ENCODE assay signal across 22 cellular contexts in genomic region chr11:116482716-116483115, GRCh38.
DNase-seq lines count a peak whose midpoint lies in the region; ATAC-seq and TF ChIP-seq lines count a peak whose summit lies in the region.
"Had no signal": no experiment of that assay in that cellular context is flagged by ENCODE, and none has a peak within 500 bp of the region (broad histone marks: within the 10 kb centered on the region; RNA-seq: fewer than 3 reads in every experiment).

No MANE protein-coding gene starts in this region.

- no peak overlapping the region for H2BK5ac ChIP-seq in neuronal stem cell (ENCODE audit: low read length)

- H3K23ac ChIP-seq in neuronal stem cell (ENCODE audit: low read depth, low read length, poor library complexity): no peak overlapping the region

- H2BK12ac ChIP-seq in neuronal stem cell (ENCODE audit: low read length): no peak overlapping the region

- H3K4me3 Mint-ChIP-seq in Caco-2 (ENCODE audit: unreplicated experiment) (no peak overlapping the region), chondrocyte (ENCODE audit: unreplicated experiment) (no peak overlapping the region)
- H3K4me3 Mint-ChIP-seq in activated CD4-positive, alpha-beta memory T cell treated with anti-CD3 and anti-CD28 coated beads, Interleukin-2, amount 10 ng/mL, durations not matched to agents 7 days and 5 days: no peak overlapping the region
- H3K4me3 Mint-ChIP-seq: CD14-positive monocyte; CD4-positive, alpha-beta memory T cell; CD4-positive, CD25-positive, alpha-beta regulatory T cell; CD8-positive, alpha-beta memory T cell had no signal

- H2AK5ac ChIP-seq in neuronal stem cell (ENCODE audit: low read depth, low read length): peak overlapping the region; percentile 8

- H3K27ac ChIP-seq in neuronal stem cell (replicated peaks; ENCODE audit: low read length) (no peak overlapping the region), A673 (ENCODE audit: low read depth, low read length, poor library complexity, severe bottlenecking) (no peak overlapping the region)
- H3K27ac ChIP-seq: 22Rv1, A549, BLaER1 had no signal

- H3K4me3 ChIP-seq in Caco-2 (ENCODE audit: low read depth, low read length) (no peak overlapping the region), neuronal stem cell (ENCODE audit: low read length in 2 of 2) (no peak overlapping the region), A673 (ENCODE audit: low read depth, low read length, poor library complexity, severe bottlenecking) (no peak overlapping the region)
- H3K4me3 ChIP-seq: A549, BLaER1 had no signal

- no peak overlapping the region for H2BK15ac ChIP-seq in neuronal stem cell (ENCODE audit: low read length)

- H3K14ac ChIP-seq in neuronal stem cell (ENCODE audit: low read length): no peak overlapping the region

- POLR2A ChIA-PET in Caco-2 (lab: Charles Lee): no interaction called here
- POLR2A ChIA-PET in activated CD4-positive, alpha-beta memory T cell treated with anti-CD3 and anti-CD28 coated beads, Interleukin-2, amount 10 ng/mL, durations not matched to agents 7 days and 5 days (lab: Charles Lee): no interaction called here
- POLR2A ChIA-PET in A673 (lab: Charles Lee; ENCODE audit: low non-redundant PET): no interaction called here

- CTCF ChIA-PET in Caco-2 (lab: Charles Lee) (interaction anchor here (0.7 to 1.2 kb wide), 3 partner anchors 16 to 54 kb away, joined by 3 to 4 read pairs (median 4); no protein-coding TSS in a partner anchor), A673 (lab: Charles Lee) (no interaction called here)
- CTCF ChIA-PET in activated CD4-positive, alpha-beta memory T cell treated with anti-CD3 and anti-CD28 coated beads, Interleukin-2, amount 10 ng/mL, durations not matched to agents 7 days and 5 days (lab: Charles Lee): no interaction called here

- intact Hi-C loops in Caco-2 (cut with micrococcal nuclease; ENCODE audit: unreplicated experiment) (no loop called here), A673 (cut with micrococcal nuclease; ENCODE audit: unreplicated experiment) (no loop called here)

- no peak overlapping the region for H4K8ac ChIP-seq in neuronal stem cell (ENCODE audit: low read depth, low read length)

- H3K27me3 Mint-ChIP-seq in Caco-2 (ENCODE audit: insufficient read depth, unreplicated experiment) (no peaks in the 10 kb centered on the region), chondrocyte (ENCODE audit: low read depth) (peaks cover 37% of the 10 kb centered on the region)
- peaks cover 2% of the 10 kb centered on the region for H3K27me3 Mint-ChIP-seq in activated CD4-positive, alpha-beta memory T cell treated with anti-CD3 and anti-CD28 coated beads, Interleukin-2, amount 10 ng/mL, durations not matched to agents 7 days and 5 days

- H3K4me2 ChIP-seq in neuronal stem cell (ENCODE audit: insufficient read depth, low read length, poor library complexity, severe bottlenecking): no peak overlapping the region
- H3K4me2 ChIP-seq: A549, BLaER1 had no signal

- H3K27me3 ChIP-seq in Caco-2 (replicated peaks; ENCODE audit: control insufficient read depth, insufficient read depth, low read length): no peaks in the 10 kb centered on the region
- H3K27me3 ChIP-seq in neuronal stem cell (ENCODE audit: control insufficient read depth in 3 of 3, insufficient read depth in 3 of 3, low read depth in 1 of 3, low read length in 3 of 3): peaks cover 0 to 3% (median 0%) of the 10 kb centered on the region in 3 experiments
- peaks cover 25% of the 10 kb centered on the region for H3K27me3 ChIP-seq in A673 (replicated peaks; ENCODE audit: insufficient read depth, low read depth, low read length, poor library complexity)
- H3K27me3 ChIP-seq: BE2C, BLaER1 had no signal

- H3K9ac ChIP-seq in neuronal stem cell (ENCODE audit: low read depth, low read length, poor library complexity): no peak overlapping the region
- H3K9ac ChIP-seq: BLaER1 had no signal

- H3K36me3 Mint-ChIP-seq in Caco-2 (ENCODE audit: insufficient read depth, unreplicated experiment): no peaks in the 10 kb centered on the region
- H3K36me3 Mint-ChIP-seq in chondrocyte (ENCODE audit: low read depth): no peaks in the 10 kb centered on the region
- H3K36me3 Mint-ChIP-seq in activated CD4-positive, alpha-beta memory T cell treated with anti-CD3 and anti-CD28 coated beads, Interleukin-2, amount 10 ng/mL, durations not matched to agents 7 days and 5 days (ENCODE audit: low read depth): no peaks in the 10 kb centered on the region
- H3K36me3 Mint-ChIP-seq: CD14-positive monocyte; CD4-positive, alpha-beta memory T cell; CD4-positive, CD25-positive, alpha-beta regulatory T cell; CD8-positive, alpha-beta memory T cell had no signal

- no peaks in the 10 kb centered on the region for H3K4me1 Mint-ChIP-seq in Caco-2 (ENCODE audit: low read depth, unreplicated experiment)
- no peaks in the 10 kb centered on the region for H3K4me1 Mint-ChIP-seq in chondrocyte (ENCODE audit: low read depth)
- no peaks in the 10 kb centered on the region for H3K4me1 Mint-ChIP-seq in activated CD4-positive, alpha-beta memory T cell treated with anti-CD3 and anti-CD28 coated beads, Interleukin-2, amount 10 ng/mL, durations not matched to agents 7 days and 5 days
- H3K4me1 Mint-ChIP-seq: CD14-positive monocyte; CD4-positive, alpha-beta memory T cell; CD4-positive, CD25-positive, alpha-beta regulatory T cell; CD8-positive, alpha-beta memory T cell had no signal

- peak overlapping the region; percentile 22 for H3K18ac ChIP-seq in neuronal stem cell (ENCODE audit: low read length)

- H4K91ac ChIP-seq in neuronal stem cell (ENCODE audit: low read depth, low read length, poor library complexity): no peak overlapping the region

- BruUV-seq in Caco-2 (replicated peaks; lab: Mats Ljungman, UMichigan) (no TSS peak), A673 (replicated peaks; lab: Mats Ljungman, UMichigan) (no TSS peak)

- WGBS in neuronal stem cell (ENCODE audit: extremely low coverage in 2 of 2, insufficient read length in 2 of 2, insufficient replicate concordance in 1 of 2), 2 donors: no CpG with 5 or more reads among the region's 4 CpGs

- H3K27ac Mint-ChIP-seq in Caco-2 (ENCODE audit: unreplicated experiment) (no peak overlapping the region), chondrocyte (ENCODE audit: unreplicated experiment) (no peak overlapping the region)
- no peak overlapping the region for H3K27ac Mint-ChIP-seq in activated CD4-positive, alpha-beta memory T cell treated with anti-CD3 and anti-CD28 coated beads, Interleukin-2, amount 10 ng/mL, durations not matched to agents 7 days and 5 days
- H3K27ac Mint-ChIP-seq: CD14-positive monocyte; CD4-positive, alpha-beta memory T cell; CD4-positive, CD25-positive, alpha-beta regulatory T cell; CD8-positive, alpha-beta memory T cell had no signal

- H2BK120ac ChIP-seq in neuronal stem cell (ENCODE audit: low read depth, low read length): no peak overlapping the region

- no peak overlapping the region for H3K4ac ChIP-seq in neuronal stem cell (ENCODE audit: low read length)

- H3K36me3 ChIP-seq in Caco-2 (ENCODE audit: control insufficient read depth, insufficient read depth, low read length): no peaks in the 10 kb centered on the region
- H3K36me3 ChIP-seq in neuronal stem cell (replicated peaks in 1 of 2; ENCODE audit: control insufficient read depth in 2 of 2, insufficient read depth in 2 of 2, low read length in 2 of 2): no peaks in the 10 kb centered on the region
- H3K36me3 ChIP-seq in A673 (ENCODE audit: insufficient read depth, low read length, poor library complexity, severe bottlenecking): no peaks in the 10 kb centered on the region
- H3K36me3 ChIP-seq: BE2C, BLaER1 had no signal

- no peaks in the 10 kb centered on the region for H3K9me3 ChIP-seq in Caco-2
- H3K9me3 ChIP-seq in neuronal stem cell (replicated peaks in 1 of 2; ENCODE audit: control insufficient read depth in 2 of 2, insufficient read depth in 1 of 2, low read depth in 1 of 2, low read length in 2 of 2): no peaks in the 10 kb centered on the region
- H3K9me3 ChIP-seq in A673 (ENCODE audit: low read depth, low read length, poor library complexity, severe bottlenecking): no peaks in the 10 kb centered on the region
- H3K9me3 ChIP-seq: A549, BE2C, BLaER1 had no signal

- no peak for ATAC-seq in GM21717 (IDR thresholded peaks at IDR 0.05; ENCODE audit: unreplicated experiment)
- ATAC-seq: A549 had no signal

- TF ChIP-seq CTCF in Caco-2 (IDR thresholded peaks at IDR 0.05; ENCODE audit: insufficient read depth in 1 of 2, low read depth in 1 of 2, low read length in 1 of 2, severe bottlenecking in 1 of 2, unreplicated experiment in 1 of 2): no peak
- no peak for TF ChIP-seq CTCF in chondrocyte (IDR thresholded peaks at IDR 0.05)
- no peak for TF ChIP-seq CTCF in A673 (conservative IDR thresholded peaks at IDR 0.05; ENCODE audit: low read depth, low read length)

- H3K9me3 Mint-ChIP-seq in Caco-2 (ENCODE audit: unreplicated experiment): no peaks in the 10 kb centered on the region
- H3K9me3 Mint-ChIP-seq in chondrocyte (ENCODE audit: low read depth): peaks cover 2% of the 10 kb centered on the region
- no peaks in the 10 kb centered on the region for H3K9me3 Mint-ChIP-seq in activated CD4-positive, alpha-beta memory T cell treated with anti-CD3 and anti-CD28 coated beads, Interleukin-2, amount 10 ng/mL, durations not matched to agents 7 days and 5 days

- no peaks in the 10 kb centered on the region for H3K79me1 ChIP-seq in neuronal stem cell (ENCODE audit: low read depth, low read length)

- peak; percentile 40 to 56 for DNase-seq in Caco-2
- peak; percentile 40 for DNase-seq in chondrocyte (ENCODE audit: low spot score)
- DNase-seq in mesenteric fat pad (ENCODE audit: low spot score): peak; percentile 26
- no peak for DNase-seq in neuronal stem cell (ENCODE audit: low spot score)
- no peak for DNase-seq in HuH-7.5 (ENCODE audit: low spot score)
- DNase-seq in activated CD4-positive, alpha-beta memory T cell treated with anti-CD3 and anti-CD28 coated beads, Interleukin-2, amount 10 ng/mL, durations not matched to agents 7 days and 5 days: no peak
- no peak for DNase-seq in A673 (ENCODE audit: low spot score)
- DNase-seq: ACHN; BE2C; C1 segment of cervical spinal cord; Calu3; CD4-positive, alpha-beta memory T cell; CD4-positive, CD25-positive, alpha-beta regulatory T cell; CD8-positive, alpha-beta memory T cell; COR-L47; DMS79 treated with DMSO at 0.1 percent for 48 hours; GF-D8 had no signal

- no peak overlapping the region for H2AFZ ChIP-seq in neuronal stem cell (ENCODE audit: low read length)

- peaks cover 6% of the 10 kb centered on the region for H3K4me1 ChIP-seq in Caco-2
- H3K4me1 ChIP-seq in neuronal stem cell (ENCODE audit: control insufficient read depth in 2 of 2, insufficient read depth in 1 of 2, low read depth in 1 of 2, low read length in 2 of 2): peaks cover 0 to 6% of the 10 kb centered on the region in 2 donors
- H3K4me1 ChIP-seq in A673 (ENCODE audit: insufficient read depth, low read length, poor library complexity, severe bottlenecking): no peaks in the 10 kb centered on the region
- H3K4me1 ChIP-seq: A549, BLaER1 had no signal

Comparison
In these comparisons a context has a peak if more than half of its experiments do, and no peak if none do; other contexts are left out.
1. DNase-seq: peak in Caco-2 (2 of 2), chondrocyte (single experiment) and mesenteric fat pad (single experiment); none in neuronal stem cell (single experiment), HuH-7.5 (single experiment), activated CD4-positive, alpha-beta memory T cell treated with anti-CD3 and anti-CD28 coated beads, Interleukin-2, amount 10 ng/mL, durations not matched to agents 7 days and 5 days (single experiment) and A673 (single experiment).